ENCODE assay signal across 20 cellular contexts in the genomic region with DNA sequence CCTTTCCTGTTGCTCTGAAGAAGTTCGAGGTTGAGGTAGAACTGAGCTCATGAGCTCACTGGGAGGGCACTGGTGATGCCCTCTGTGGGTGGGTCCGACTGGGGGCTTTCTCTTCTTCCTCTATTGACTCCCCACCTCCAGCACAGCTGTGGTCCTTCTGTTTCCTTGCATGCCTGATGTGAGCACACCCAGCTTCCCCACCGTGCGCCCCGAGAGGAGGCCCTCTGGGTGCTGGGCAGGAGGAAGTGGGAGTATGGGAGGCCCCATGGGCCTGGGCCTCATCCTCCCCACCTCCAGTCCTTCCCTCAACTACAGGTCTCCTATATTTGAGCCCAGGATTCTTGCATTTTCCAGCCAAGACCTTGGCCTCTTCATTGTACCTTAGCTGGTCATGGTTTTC. TPM values are rescaled to one million over a fixed set of nuclear protein-coding genes. Genes with fewer than 3 reads are reported as not detected.
DNase-seq lines count a peak whose midpoint lies in the region; ATAC-seq and TF ChIP-seq lines count a peak whose summit lies in the region.
"Had no signal": no experiment of that assay in that cellular context is flagged by ENCODE, and none has a peak within 500 bp of the region (broad histone marks: within the 10 kb centered on the region; RNA-seq: fewer than 3 reads in every experiment).

No MANE protein-coding gene starts in this region.

- no peak overlapping the region for H2AK5ac ChIP-seq in mesendoderm (ENCODE audit: low read length)

- CTCF ChIA-PET in HEK293 (lab: Yijun Ruan, JAX): interaction anchor here (0.7 to 1.3 kb wide), 2 partner anchors 74 to 79 kb away, joined by 3 to 5 read pairs; no protein-coding TSS in a partner anchor

- ATAC-seq in thoracic aorta (ENCODE audit: insufficient number of reproducible peaks, low FRiP score, low read depth): no peak
- ATAC-seq in foreskin keratinocyte: no peak
- ATAC-seq: effector memory CD8-positive, alpha-beta T cell had no signal

- H2BK15ac ChIP-seq in mesendoderm (replicated peaks; ENCODE audit: low read depth): no peak overlapping the region

- H3K9ac ChIP-seq in muscle layer of colon (ENCODE audit: low read length) (peak overlapping the region; percentile 19), mesendoderm (ENCODE audit: low read length) (no peak overlapping the region)

- no peaks in the 10 kb centered on the region for H3K79me1 ChIP-seq in mesendoderm (ENCODE audit: low read length)

- DNase-seq in NOMO-1 treated with DMSO at 0.1 percent for 48 hours (lab: John Stamatoyannopoulos, UW; ENCODE audit: unreplicated experiment): peak; percentile 26
- no peak for DNase-seq in thoracic aorta (ENCODE audit: low spot score)
- DNase-seq in mesendoderm: no peak
- no peak for DNase-seq in foreskin keratinocyte
- no peak for DNase-seq in medulla oblongata (ENCODE audit: extremely low spot score)
- DNase-seq: activated CD4-positive, alpha-beta T cell treated with anti-CD3 and anti-CD28 coated beads, Interleukin-2, amount 50 U/mL, for 4 hours; activated CD4-positive, CD25-positive, alpha-beta regulatory T cell; activated gamma-delta T cell treated with Interleukin-2 at 50 U/mL for 16 hours; activated T-cell treated with anti-CD3 and anti-CD28 coated beads, Interleukin-2, amount 50 U/mL, for 1 hour; adrenal gland; CD4-positive, alpha-beta T cell; colonic mucosa; effector memory CD8-positive, alpha-beta T cell; H7; NCI-H1694 treated with DMSO at 0.1 percent for 48 hours; NCI-H526 treated with DMSO at 0.1 percent for 48 hours; SHP77 had no signal

- no peak overlapping the region for H3K27ac ChIP-seq in HEK293 (ENCODE audit: extremely low read depth, low read depth, low read length)
- peak overlapping the region; percentile 53 for H3K27ac ChIP-seq in muscle layer of colon (ENCODE audit: low read depth, low read length)
- peak overlapping the region; percentile 99 for H3K27ac ChIP-seq in thoracic aorta
- no peak overlapping the region for H3K27ac ChIP-seq in mesendoderm (ENCODE audit: low read depth, low read length)
- H3K27ac ChIP-seq in foreskin keratinocyte: no peak overlapping the region
- H3K27ac ChIP-seq: adrenal gland, breast epithelium, colonic mucosa had no signal

- no peak overlapping the region for H4K5ac ChIP-seq in mesendoderm (ENCODE audit: low read length)

- H3K4me1 ChIP-seq in HEK293 (ENCODE audit: control insufficient read depth, insufficient read depth, low read length): peaks cover under 1% of the 10 kb centered on the region; the same call in 1 of the 2 replicates
- peaks cover 83% of the 10 kb centered on the region for H3K4me1 ChIP-seq in muscle layer of colon (ENCODE audit: insufficient read depth, low read length)
- peaks cover 47 to 93% of the 10 kb centered on the region in 2 donors for H3K4me1 ChIP-seq in thoracic aorta (ENCODE audit: control insufficient read depth in 1 of 2, low read depth in 2 of 2)
- H3K4me1 ChIP-seq in mesendoderm (ENCODE audit: control insufficient read depth, low read depth, low read length): peaks cover 16% of the 10 kb centered on the region
- peaks cover 12% of the 10 kb centered on the region for H3K4me1 ChIP-seq in foreskin keratinocyte
- H3K4me1 ChIP-seq: adrenal gland, colonic mucosa had no signal

- no peak overlapping the region for H3K18ac ChIP-seq in mesendoderm (ENCODE audit: low read length)

- H3K9me3 ChIP-seq in HEK293 (ENCODE audit: control insufficient read depth, insufficient read depth, low read depth, low read length) (no peaks in the 10 kb centered on the region), muscle layer of colon (ENCODE audit: low read length) (no peaks in the 10 kb centered on the region), thoracic aorta (no peaks in the 10 kb centered on the region)
- H3K9me3 ChIP-seq: adrenal gland, breast epithelium, colonic mucosa had no signal

- H3K56ac ChIP-seq in mesendoderm (ENCODE audit: low read length): no peak overlapping the region

- no CpG with 5 or more reads among the region's 5 CpGs for WGBS in mesendoderm (ENCODE audit: extremely low coverage, insufficient coverage, low lambda C conversion rate)

- no peak overlapping the region for H3K23ac ChIP-seq in mesendoderm (ENCODE audit: low read length)

- H2BK5ac ChIP-seq in mesendoderm (ENCODE audit: low read length): no peak overlapping the region

- H3K79me2 ChIP-seq in mesendoderm (ENCODE audit: control insufficient read depth, insufficient read depth, low read length): no peaks in the 10 kb centered on the region

- peaks cover 0 to 9% of the 10 kb centered on the region in 2 experiments; a peak in 1 of 3 replicates for H3K36me3 ChIP-seq in HEK293 (ENCODE audit: control insufficient read depth in 2 of 2, insufficient read depth in 1 of 2, low read length in 2 of 2)
- H3K36me3 ChIP-seq in muscle layer of colon (ENCODE audit: insufficient read depth, low read length): peaks cover 30% of the 10 kb centered on the region
- H3K36me3 ChIP-seq in thoracic aorta: peaks cover 33% of the 10 kb centered on the region
- H3K36me3 ChIP-seq in mesendoderm (ENCODE audit: control insufficient read depth, insufficient read depth, low read length): no peaks in the 10 kb centered on the region
- H3K36me3 ChIP-seq: adrenal gland, breast epithelium, colonic mucosa had no signal

- POLR2A ChIA-PET in HEK293 (lab: Yijun Ruan, JAX): interaction anchor here (1.0 kb wide), 1 partner anchor 8 kb away, joined by 4 read pairs; no protein-coding TSS in a partner anchor

- no peak overlapping the region for H4K8ac ChIP-seq in mesendoderm (ENCODE audit: low read depth, low read length)

- H3K27me3 ChIP-seq in muscle layer of colon (ENCODE audit: control insufficient read depth in 1 of 2, insufficient read depth in 2 of 2, low read length in 2 of 2) (no peaks in the 10 kb centered on the region), thoracic aorta (replicated peaks; ENCODE audit: insufficient read depth) (no peaks in the 10 kb centered on the region), mesendoderm (ENCODE audit: insufficient read depth, low read length, poor library complexity) (no peaks in the 10 kb centered on the region), foreskin keratinocyte (no peaks in the 10 kb centered on the region)
- H3K27me3 ChIP-seq: adrenal gland, breast epithelium, colonic mucosa had no signal

- H3K4me2 ChIP-seq in mesendoderm (ENCODE audit: low read length): no peak overlapping the region

- H3K4ac ChIP-seq in mesendoderm (ENCODE audit: low read depth, low read length): no peak overlapping the region

- no peak overlapping the region for H2BK120ac ChIP-seq in mesendoderm (ENCODE audit: low read depth, low read length)

- H3K4me3 ChIP-seq in HEK293 (ENCODE audit: low read depth, low read length) (no peak overlapping the region), muscle layer of colon (ENCODE audit: low read depth in 1 of 2, low read length in 2 of 2) (no peak overlapping the region), thoracic aorta (no peak overlapping the region), mesendoderm (ENCODE audit: low read length) (no peak overlapping the region)
- H3K4me3 ChIP-seq: adrenal gland, breast epithelium, colonic mucosa had no signal

- no peak for TF ChIP-seq CTCF in HEK293 (tag by site-specific recombination; IDR thresholded peaks at IDR 0.05)
- no peak for TF ChIP-seq CTCF in thoracic aorta (IDR thresholded peaks at IDR 0.05)
- TF ChIP-seq CTCF in foreskin keratinocyte (conservative IDR thresholded peaks at IDR 0.05): no peak

TF ChIP-seq in HEK293, 187 proteins besides CTCF, POLR2A, EP300 and RAD21:
- TF ChIP-seq ZNF157 (tag by site-specific recombination; IDR thresholded peaks at IDR 0.05) (no peak), ZIC2 (tag by site-specific recombination; IDR thresholded peaks at IDR 0.05) (peak; percentile 59), ZNF660 (tag by site-specific recombination; IDR thresholded peaks at IDR 0.05) (no peak)
TF ChIP-seq in HEK293: peak in this region for 1.

RNA-seq across cellular contexts. Expression of a gene that starts 21.0 kb away (rescaled TPM):
- total RNA-seq in thoracic aorta: 100 to 1,000 TPM; 426 to 455 TPM
- polyA plus RNA-seq in mesendoderm (2013, experiment 1 of 2): 6.7 TPM
- polyA plus RNA-seq in mesendoderm (2013, experiment 2 of 2): 6.4 TPM
- total RNA-seq in foreskin keratinocyte: 24.9 and 32.6 TPM in 2 replicates
- 27.4 and 28.7 TPM in 2 replicates for polyA plus RNA-seq in foreskin keratinocyte

RNA-seq across cellular contexts. Expression of a gene that starts 37.5 kb away (rescaled TPM):
- total RNA-seq in thoracic aorta (100 to 1,000 TPM; 146 to 302 TPM), foreskin keratinocyte (not detected in 2 replicates)
- polyA plus RNA-seq in mesendoderm (2013, experiment 1 of 2): 3.5 TPM
- 3.2 TPM for polyA plus RNA-seq in mesendoderm (2013, experiment 2 of 2)
- 0.03 TPM in 1 of 2 replicates, not detected in the other for polyA plus RNA-seq in foreskin keratinocyte
- total RNA-seq: CD4-positive, alpha-beta T cell had no signal

RNA-seq across cellular contexts. Expression of a gene that starts 43.1 kb away (rescaled TPM):
- total RNA-seq in thoracic aorta (10 to 100 TPM; 30.5 to 56.5 TPM), foreskin keratinocyte (55.4 and 62.6 TPM in 2 replicates)
- 20.4 TPM for polyA plus RNA-seq in mesendoderm (2013, experiment 1 of 2)
- 20.2 TPM for polyA plus RNA-seq in mesendoderm (2013, experiment 2 of 2)
- 64.7 and 74.8 TPM in 2 replicates for polyA plus RNA-seq in foreskin keratinocyte

RNA-seq across cellular contexts. Expression of a gene that starts 58.6 kb away (rescaled TPM):
- total RNA-seq in thoracic aorta (under 1 TPM in 1 of 2 donors, not detected in 1; 0.41 TPM), foreskin keratinocyte (not detected in 2 replicates)
- polyA plus RNA-seq in mesendoderm (2013, experiment 1 of 2): not detected
- polyA plus RNA-seq in mesendoderm (2013, experiment 2 of 2): 0.01 TPM
- polyA plus RNA-seq in foreskin keratinocyte: not detected in 2 replicates

Comparison
In these comparisons a context has a peak if more than half of its experiments do, and no peak if none do; other contexts are left out.
1. H3K27ac ChIP-seq: peak in muscle layer of colon (single experiment) and thoracic aorta (2 of 2); none in HEK293 (single experiment), mesendoderm (single experiment) and foreskin keratinocyte (single experiment).
2. RNA of a gene that starts 21.0 kb away (total RNA-seq): 426 to 455 TPM in thoracic aorta; 24.9 to 32.6 TPM in foreskin keratinocyte; every median in the first group is over 10 times any median in the second.
3. RNA of a gene that starts 37.5 kb away (total RNA-seq): 146 to 302 TPM in thoracic aorta; not detected in foreskin keratinocyte; every median in the first group is over 100 times any median in the second.